1 cellular context compared by ENCODE assay signal in the genomic region with DNA sequence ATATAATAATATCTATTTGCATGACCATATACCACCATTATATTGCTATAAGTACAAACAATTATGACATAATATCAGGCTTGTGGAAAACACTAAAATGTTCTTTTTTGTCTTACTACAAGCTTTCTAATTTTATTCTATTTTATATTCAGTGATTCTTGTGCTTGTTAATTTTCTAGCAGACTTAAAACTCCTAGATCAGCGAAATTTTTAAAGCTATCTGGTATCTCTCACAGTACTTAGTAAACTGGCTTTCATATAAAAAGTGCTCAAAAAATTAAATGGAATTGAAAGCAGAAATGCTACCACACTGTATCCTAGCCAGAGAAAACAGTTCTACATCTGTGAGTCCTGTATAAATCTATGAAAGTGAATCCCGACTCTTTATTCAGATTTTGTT.
TF ChIP-seq lines count a peak whose summit lies in the region.

No MANE protein-coding gene starts in this region.

TF ChIP-seq in GM23338, 12 proteins besides CTCF, POLR2A, EP300 and RAD21 (continued from another document):
- TF ChIP-seq, protein P1, sequence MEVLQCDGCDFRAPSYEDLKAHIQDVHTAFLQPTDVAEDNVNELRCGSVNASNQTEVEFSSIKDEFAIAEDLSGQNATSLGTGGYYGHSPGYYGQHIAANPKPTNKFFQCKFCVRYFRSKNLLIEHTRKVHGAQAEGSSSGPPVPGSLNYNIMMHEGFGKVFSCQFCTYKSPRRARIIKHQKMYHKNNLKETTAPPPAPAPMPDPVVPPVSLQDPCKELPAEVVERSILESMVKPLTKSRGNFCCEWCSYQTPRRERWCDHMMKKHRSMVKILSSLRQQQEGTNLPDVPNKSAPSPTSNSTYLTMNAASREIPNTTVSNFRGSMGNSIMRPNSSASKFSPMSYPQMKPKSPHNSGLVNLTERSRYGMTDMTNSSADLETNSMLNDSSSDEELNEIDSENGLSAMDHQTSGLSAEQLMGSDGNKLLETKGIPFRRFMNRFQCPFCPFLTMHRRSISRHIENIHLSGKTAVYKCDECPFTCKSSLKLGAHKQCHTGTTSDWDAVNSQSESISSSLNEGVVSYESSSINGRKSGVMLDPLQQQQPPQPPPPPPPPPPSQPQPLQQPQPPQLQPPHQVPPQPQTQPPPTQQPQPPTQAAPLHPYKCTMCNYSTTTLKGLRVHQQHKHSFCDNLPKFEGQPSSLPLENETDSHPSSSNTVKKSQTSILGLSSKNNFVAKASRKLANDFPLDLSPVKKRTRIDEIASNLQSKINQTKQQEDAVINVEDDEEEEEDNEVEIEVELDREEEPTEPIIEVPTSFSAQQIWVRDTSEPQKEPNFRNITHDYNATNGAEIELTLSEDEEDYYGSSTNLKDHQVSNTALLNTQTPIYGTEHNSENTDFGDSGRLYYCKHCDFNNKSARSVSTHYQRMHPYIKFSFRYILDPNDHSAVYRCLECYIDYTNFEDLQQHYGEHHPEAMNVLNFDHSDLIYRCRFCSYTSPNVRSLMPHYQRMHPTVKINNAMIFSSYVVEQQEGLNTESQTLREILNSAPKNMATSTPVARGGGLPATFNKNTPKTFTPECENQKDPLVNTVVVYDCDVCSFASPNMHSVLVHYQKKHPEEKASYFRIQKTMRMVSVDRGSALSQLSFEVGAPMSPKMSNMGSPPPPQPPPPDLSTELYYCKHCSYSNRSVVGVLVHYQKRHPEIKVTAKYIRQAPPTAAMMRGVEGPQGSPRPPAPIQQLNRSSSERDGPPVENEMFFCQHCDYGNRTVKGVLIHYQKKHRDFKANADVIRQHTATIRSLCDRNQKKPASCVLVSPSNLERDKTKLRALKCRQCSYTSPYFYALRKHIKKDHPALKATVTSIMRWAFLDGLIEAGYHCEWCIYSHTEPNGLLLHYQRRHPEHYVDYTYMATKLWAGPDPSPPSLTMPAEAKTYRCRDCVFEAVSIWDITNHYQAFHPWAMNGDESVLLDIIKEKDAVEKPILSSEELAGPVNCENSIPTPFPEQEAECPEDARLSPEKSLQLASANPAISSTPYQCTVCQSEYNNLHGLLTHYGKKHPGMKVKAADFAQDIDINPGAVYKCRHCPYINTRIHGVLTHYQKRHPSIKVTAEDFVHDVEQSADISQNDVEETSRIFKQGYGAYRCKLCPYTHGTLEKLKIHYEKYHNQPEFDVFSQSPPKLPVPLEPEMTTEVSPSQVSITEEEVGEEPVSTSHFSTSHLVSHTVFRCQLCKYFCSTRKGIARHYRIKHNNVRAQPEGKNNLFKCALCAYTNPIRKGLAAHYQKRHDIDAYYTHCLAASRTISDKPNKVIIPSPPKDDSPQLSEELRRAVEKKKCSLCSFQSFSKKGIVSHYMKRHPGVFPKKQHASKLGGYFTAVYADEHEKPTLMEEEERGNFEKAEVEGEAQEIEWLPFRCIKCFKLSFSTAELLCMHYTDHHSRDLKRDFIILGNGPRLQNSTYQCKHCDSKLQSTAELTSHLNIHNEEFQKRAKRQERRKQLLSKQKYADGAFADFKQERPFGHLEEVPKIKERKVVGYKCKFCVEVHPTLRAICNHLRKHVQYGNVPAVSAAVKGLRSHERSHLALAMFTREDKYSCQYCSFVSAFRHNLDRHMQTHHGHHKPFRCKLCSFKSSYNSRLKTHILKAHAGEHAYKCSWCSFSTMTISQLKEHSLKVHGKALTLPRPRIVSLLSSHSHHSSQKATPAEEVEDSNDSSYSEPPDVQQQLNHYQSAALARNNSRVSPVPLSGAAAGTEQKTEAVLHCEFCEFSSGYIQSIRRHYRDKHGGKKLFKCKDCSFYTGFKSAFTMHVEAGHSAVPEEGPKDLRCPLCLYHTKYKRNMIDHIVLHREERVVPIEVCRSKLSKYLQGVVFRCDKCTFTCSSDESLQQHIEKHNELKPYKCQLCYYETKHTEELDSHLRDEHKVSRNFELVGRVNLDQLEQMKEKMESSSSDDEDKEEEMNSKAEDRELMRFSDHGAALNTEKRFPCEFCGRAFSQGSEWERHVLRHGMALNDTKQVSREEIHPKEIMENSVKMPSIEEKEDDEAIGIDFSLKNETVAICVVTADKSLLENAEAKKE (CRISPR knock-in tag; IDR thresholded peaks at IDR 0.05) = no peak
- TF ChIP-seq, protein P2, sequence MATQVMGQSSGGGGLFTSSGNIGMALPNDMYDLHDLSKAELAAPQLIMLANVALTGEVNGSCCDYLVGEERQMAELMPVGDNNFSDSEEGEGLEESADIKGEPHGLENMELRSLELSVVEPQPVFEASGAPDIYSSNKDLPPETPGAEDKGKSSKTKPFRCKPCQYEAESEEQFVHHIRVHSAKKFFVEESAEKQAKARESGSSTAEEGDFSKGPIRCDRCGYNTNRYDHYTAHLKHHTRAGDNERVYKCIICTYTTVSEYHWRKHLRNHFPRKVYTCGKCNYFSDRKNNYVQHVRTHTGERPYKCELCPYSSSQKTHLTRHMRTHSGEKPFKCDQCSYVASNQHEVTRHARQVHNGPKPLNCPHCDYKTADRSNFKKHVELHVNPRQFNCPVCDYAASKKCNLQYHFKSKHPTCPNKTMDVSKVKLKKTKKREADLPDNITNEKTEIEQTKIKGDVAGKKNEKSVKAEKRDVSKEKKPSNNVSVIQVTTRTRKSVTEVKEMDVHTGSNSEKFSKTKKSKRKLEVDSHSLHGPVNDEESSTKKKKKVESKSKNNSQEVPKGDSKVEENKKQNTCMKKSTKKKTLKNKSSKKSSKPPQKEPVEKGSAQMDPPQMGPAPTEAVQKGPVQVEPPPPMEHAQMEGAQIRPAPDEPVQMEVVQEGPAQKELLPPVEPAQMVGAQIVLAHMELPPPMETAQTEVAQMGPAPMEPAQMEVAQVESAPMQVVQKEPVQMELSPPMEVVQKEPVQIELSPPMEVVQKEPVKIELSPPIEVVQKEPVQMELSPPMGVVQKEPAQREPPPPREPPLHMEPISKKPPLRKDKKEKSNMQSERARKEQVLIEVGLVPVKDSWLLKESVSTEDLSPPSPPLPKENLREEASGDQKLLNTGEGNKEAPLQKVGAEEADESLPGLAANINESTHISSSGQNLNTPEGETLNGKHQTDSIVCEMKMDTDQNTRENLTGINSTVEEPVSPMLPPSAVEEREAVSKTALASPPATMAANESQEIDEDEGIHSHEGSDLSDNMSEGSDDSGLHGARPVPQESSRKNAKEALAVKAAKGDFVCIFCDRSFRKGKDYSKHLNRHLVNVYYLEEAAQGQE (IDR thresholded peaks at IDR 0.05; ENCODE audit: unreplicated experiment) = no peak
- TF ChIP-seq CREB1 (CRISPR knock-in tag; IDR thresholded peaks at IDR 0.05; ENCODE audit: low read depth) = no peak
- TF ChIP-seq ZNF114 (CRISPR knock-in tag; IDR thresholded peaks at IDR 0.05) = no peak
- no peak for TF ChIP-seq JUNB (IDR thresholded peaks at IDR 0.05; ENCODE audit: unreplicated experiment)
